35 cellular contexts compared by ENCODE assay signal in genomic region chr5:10740384-10740783, GRCh38.
"Had no signal": no experiment of that assay in that cellular context is flagged by ENCODE, and none has a peak within 500 bp of the region (broad histone marks: within the 10 kb centered on the region; RNA-seq: fewer than 3 reads in every experiment).

No MANE protein-coding gene starts in this region.

- H3K27ac Mint-ChIP-seq: activated CD4-positive, alpha-beta memory T cell treated with anti-CD3 and anti-CD28 coated beads, Interleukin-2, amount 10 ng/mL, durations not matched to agents 7 days and 5 days; activated CD8-positive, alpha-beta memory T cell treated with anti-CD3 and anti-CD28 coated beads, Interleukin-2, amount 10 ng/mL, durations not matched to agents 7 days and 5 days; activated naive CD4-positive, alpha-beta T cell treated with anti-CD3 and anti-CD28 coated beads, Interleukin-2, amount 50 U/mL, for 24 hours; activated naive CD8-positive, alpha-beta T cell treated with anti-CD3 and anti-CD28 coated beads, Interleukin-2, amount 10 ng/mL, durations not matched to agents 7 days and 5 days; activated T-helper 2 cell treated with anti-CD3 and anti-CD28 coated beads, Interferon-gamma antibody, Interleukin-2, Interleukin-4, amounts not matched to agents 10 μg/mL and 5 μg/mL and 100 μg/mL, durations not matched to agents 14 hours and 24 hours and 36 hours had no signal

- ATAC-seq: activated CD8-positive, alpha-beta memory T cell treated with anti-CD3 and anti-CD28 coated beads, Interleukin-2, amount 10 ng/mL, durations not matched to agents 7 days and 5 days; Right ventricle myocardium inferior had no signal

- H3K27me3 Mint-ChIP-seq: activated CD4-positive, alpha-beta memory T cell treated with anti-CD3 and anti-CD28 coated beads, Interleukin-2, amount 10 ng/mL, durations not matched to agents 7 days and 5 days; activated CD8-positive, alpha-beta memory T cell treated with anti-CD3 and anti-CD28 coated beads, Interleukin-2, amount 10 ng/mL, durations not matched to agents 7 days and 5 days; activated naive CD4-positive, alpha-beta T cell treated with anti-CD3 and anti-CD28 coated beads, Interleukin-2, amount 50 U/mL, for 24 hours; activated naive CD8-positive, alpha-beta T cell treated with anti-CD3 and anti-CD28 coated beads, Interleukin-2, amount 10 ng/mL, durations not matched to agents 7 days and 5 days had no signal

- H3K4me3 Mint-ChIP-seq: activated CD4-positive, alpha-beta memory T cell treated with anti-CD3 and anti-CD28 coated beads, Interleukin-2, amount 10 ng/mL, durations not matched to agents 7 days and 5 days; activated CD8-positive, alpha-beta memory T cell treated with anti-CD3 and anti-CD28 coated beads, Interleukin-2, amount 10 ng/mL, durations not matched to agents 7 days and 5 days; activated naive CD4-positive, alpha-beta T cell treated with anti-CD3 and anti-CD28 coated beads, Interleukin-2, amount 50 U/mL, for 24 hours; activated naive CD8-positive, alpha-beta T cell treated with anti-CD3 and anti-CD28 coated beads, Interleukin-2, amount 10 ng/mL, durations not matched to agents 7 days and 5 days had no signal

- DNase-seq: activated CD4-positive, alpha-beta memory T cell treated with anti-CD3 and anti-CD28 coated beads, Interleukin-2, amount 10 ng/mL, durations not matched to agents 7 days and 5 days; activated CD4-positive, alpha-beta T cell treated with anti-CD3 and anti-CD28 coated beads for 1 hour; activated CD4-positive, alpha-beta T cell treated with anti-CD3 and anti-CD28 coated beads for 48 hours; activated CD4-positive, CD25-positive, alpha-beta regulatory T cell; activated CD8-positive, alpha-beta memory T cell treated with anti-CD3 and anti-CD28 coated beads for 24 hours; activated CD8-positive, alpha-beta memory T cell treated with anti-CD3 and anti-CD28 coated beads, Interleukin-2, amount 10 ng/mL, durations not matched to agents 7 days and 5 days; activated CD8-positive, alpha-beta memory T cell treated with anti-CD3 and anti-CD28 coated beads, Interleukin-2, amount 50 U/mL, for 48 hours; activated gamma-delta T cell; activated naive CD4-positive, alpha-beta T cell treated with Interleukin-2 at 50 U/mL for 16 hours; activated naive CD8-positive, alpha-beta T cell treated with anti-CD3 and anti-CD28 coated beads, Interleukin-2, amount 10 ng/mL, durations not matched to agents 7 days and 5 days; amygdala; Kasumi-1; KG1; MG63; NCI-H1048; NCI-H1105 treated with DMSO at 0.1 percent for 48 hours; NCI-H1436; NCI-H1694; NCI-H1930; NCI-H2081 treated with DMSO at 0.1 percent for 48 hours; NCI-H226; NCI-H446 treated with DMSO at 0.1 percent for 48 hours; NCI-H524; NCI-H69; NCI-H82; NK-92 treated with Interleukin-12 subunit alpha and Interleukin-12 subunit beta, amount 100 ng/mL, for 24 hours; PC-9; SIG-M5 had no signal

- H3K4me1 Mint-ChIP-seq: activated CD4-positive, alpha-beta memory T cell treated with anti-CD3 and anti-CD28 coated beads, Interleukin-2, amount 10 ng/mL, durations not matched to agents 7 days and 5 days; activated CD8-positive, alpha-beta memory T cell treated with anti-CD3 and anti-CD28 coated beads, Interleukin-2, amount 10 ng/mL, durations not matched to agents 7 days and 5 days had no signal

- H3K4me3 ChIP-seq: ascending aorta, cardiac muscle cell, MG63, PC-9 had no signal

- H3K4me1 ChIP-seq: ascending aorta had no signal

- H3K4me2 ChIP-seq: PC-9 had no signal

- H3K27me3 ChIP-seq: ascending aorta, cardiac muscle cell, MG63 had no signal

- H2AFZ ChIP-seq: PC-9 had no signal

- H3K9me3 Mint-ChIP-seq: activated naive CD4-positive, alpha-beta T cell treated with anti-CD3 and anti-CD28 coated beads, Interleukin-2, amount 50 U/mL, for 24 hours; activated naive CD8-positive, alpha-beta T cell treated with anti-CD3 and anti-CD28 coated beads, Interleukin-2, amount 10 ng/mL, durations not matched to agents 7 days and 5 days had no signal

- H3K27ac ChIP-seq: ascending aorta, cardiac muscle cell, PC-9, RWPE1, VCaP had no signal
